In the genomic region with DNA sequence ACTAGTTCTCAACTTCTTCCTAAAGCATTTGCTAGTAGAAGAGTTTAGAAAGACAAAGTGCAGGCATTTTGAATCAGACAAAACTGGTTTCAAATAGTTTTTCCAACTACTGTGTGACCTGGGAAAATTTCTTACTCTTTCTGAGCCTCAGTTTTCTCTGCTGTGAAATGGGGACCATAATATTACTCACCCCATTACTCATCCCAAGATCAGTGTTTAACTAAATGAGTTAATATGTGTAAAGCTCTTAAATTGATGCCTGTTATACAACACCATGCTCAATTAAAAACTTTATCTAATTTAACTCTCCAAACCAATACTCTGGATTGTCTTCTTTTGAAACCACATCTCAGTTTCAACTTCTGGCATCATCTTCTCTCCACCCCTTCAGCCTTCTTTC, we compare ENCODE assay signal across 22 cellular contexts.
A peak's percentile ranks its signal among the peaks of the same experiment; 100 is the strongest.
DNase-seq lines count a peak whose midpoint lies in the region; TF ChIP-seq lines count a peak whose summit lies in the region.
"Had no signal": no experiment of that assay in that cellular context is flagged by ENCODE, and none has a peak within 500 bp of the region (broad histone marks: within the 10 kb centered on the region; RNA-seq: fewer than 3 reads in every experiment).

No MANE protein-coding gene starts in this region.

- no peaks in the 10 kb centered on the region for H3K36me3 ChIP-seq in prostate gland
- no peaks in the 10 kb centered on the region for H3K36me3 ChIP-seq in esophagus squamous epithelium
- H3K36me3 ChIP-seq: BE2C, BLaER1 had no signal

- H3K27ac ChIP-seq in 22Rv1: peak overlapping the region; percentile 57
- peak overlapping the region; percentile 81 for H3K27ac ChIP-seq in VCaP
- peak overlapping the region; percentile 30 to 51 for H3K27ac ChIP-seq in prostate gland
- no peak overlapping the region for H3K27ac ChIP-seq in esophagus squamous epithelium
- H3K27ac ChIP-seq: BLaER1 had no signal

- no peak for TF ChIP-seq CTCF in 22Rv1 (IDR thresholded peaks at IDR 0.05)
- no peak for TF ChIP-seq CTCF in VCaP (conservative IDR thresholded peaks at IDR 0.05)
- no peak for TF ChIP-seq CTCF in prostate gland (IDR thresholded peaks at IDR 0.05)
- no peak for TF ChIP-seq CTCF in esophagus squamous epithelium (IDR thresholded peaks at IDR 0.05)

- TF ChIP-seq POLR2A in prostate gland (IDR thresholded peaks at IDR 0.05) (no peak), esophagus squamous epithelium (IDR thresholded peaks at IDR 0.05) (no peak)

- H3K27me3 ChIP-seq in prostate gland (replicated peaks; ENCODE audit: insufficient read depth): no peaks in the 10 kb centered on the region
- H3K27me3 ChIP-seq in esophagus squamous epithelium: peaks cover 0 to 78% (median 0%) of the 10 kb centered on the region in 4 donors
- H3K27me3 ChIP-seq: BE2C, BLaER1 had no signal

- DNase-seq in prostate gland (ENCODE audit: low spot score): no peak
- no peak for DNase-seq in esophagus squamous epithelium (lab: John Stamatoyannopoulos, UW)
- no peak for DNase-seq in occipital lobe (lab: John Stamatoyannopoulos, UW)
- DNase-seq: 8988T; ACHN; BE2C; C1 segment of cervical spinal cord; CD4-positive, alpha-beta memory T cell; CD4-positive, CD25-positive, alpha-beta regulatory T cell; CD8-positive, alpha-beta memory T cell; COR-L47; DMS 273 treated with DMSO at 0.1 percent for 48 hours; DMS153; DMS53; DMS79; DND-41; EL; GDM1 had no signal

- no peak overlapping the region for H3K4me3 ChIP-seq in prostate gland
- H3K4me3 ChIP-seq in esophagus squamous epithelium: no peak overlapping the region
- H3K4me3 ChIP-seq: BLaER1, GM12878 had no signal

- no peaks in the 10 kb centered on the region for H3K4me1 ChIP-seq in prostate gland (replicated peaks)
- no peaks in the 10 kb centered on the region for H3K4me1 ChIP-seq in esophagus squamous epithelium
- H3K4me1 ChIP-seq: BLaER1 had no signal

- intact Hi-C loops in prostate gland (cut with DNase I) (no loop called here), esophagus squamous epithelium (cut with DNase I) (no loop called here)

- H3K9me3 ChIP-seq in prostate gland (no peaks in the 10 kb centered on the region), esophagus squamous epithelium (no peaks in the 10 kb centered on the region)
- H3K9me3 ChIP-seq: BE2C, BLaER1 had no signal

Comparison
In these comparisons a context has a peak if more than half of its experiments do, and no peak if none do; other contexts are left out.
1. H3K27ac ChIP-seq: peak in 22Rv1 (single experiment), VCaP (single experiment) and prostate gland (2 of 2); none in esophagus squamous epithelium (0 of 4).